In genomic region chr12:49327368-49327767, GRCh38 we compare ENCODE assay signal across 32 cellular contexts. TPM values are rescaled to one million over a fixed set of nuclear protein-coding genes. Genes with fewer than 3 reads are reported as not detected.
"Had no signal": no experiment of that assay in that cellular context is flagged by ENCODE, and none has a peak within 500 bp of the region (broad histone marks: within the 10 kb centered on the region; RNA-seq: fewer than 3 reads in every experiment).

No MANE protein-coding gene starts in this region.

- ATAC-seq: left colon; left lung; lower lobe of right lung; naive thymus-derived CD8-positive, alpha-beta T cell; sciatic nerve; stimulated activated effector memory CD8-positive, alpha-beta T cell treated with anti-CD3 and anti-CD28 coated beads, Interleukin-12 subunit alpha, Interleukin-12 subunit beta, amount 100 ng/mL, for 72 hours had no signal

- H3K79me2 ChIP-seq: parathyroid adenoma had no signal

- H3K9me3 Mint-ChIP-seq: immature natural killer cell; naive thymus-derived CD8-positive, alpha-beta T cell; nephron; neural progenitor cell; stimulated activated effector memory CD8-positive, alpha-beta T cell treated with anti-CD3 and anti-CD28 coated beads, Interleukin-12 subunit alpha, Interleukin-12 subunit beta, amount 100 ng/mL, for 72 hours; stimulated activated naive CD8-positive, alpha-beta T cell treated with anti-CD3 and anti-CD28 coated beads, Interleukin-15, Interleukin-2, amounts not matched to agents 100 ng/mL and 50 ng/mL, for 24 hours; type B pancreatic cell had no signal

- H3K27ac Mint-ChIP-seq: immature natural killer cell; naive thymus-derived CD8-positive, alpha-beta T cell; nephron; neural progenitor cell; stimulated activated effector memory CD8-positive, alpha-beta T cell treated with anti-CD3 and anti-CD28 coated beads, Interleukin-12 subunit alpha, Interleukin-12 subunit beta, amount 100 ng/mL, for 72 hours; stimulated activated naive CD8-positive, alpha-beta T cell treated with anti-CD3 and anti-CD28 coated beads, Interleukin-15, Interleukin-2, amounts not matched to agents 100 ng/mL and 50 ng/mL, for 24 hours; type B pancreatic cell had no signal

- H3K36me3 Mint-ChIP-seq: naive thymus-derived CD8-positive, alpha-beta T cell had no signal

- H3K4me1 ChIP-seq: parathyroid adenoma had no signal

- H3K9me3 ChIP-seq: left lung, lower lobe of right lung, neutrophil, right atrium auricular region, spleen, tibial nerve, vagina had no signal

- H3K9ac ChIP-seq: neural progenitor cell, parathyroid adenoma had no signal

- H3K4me3 Mint-ChIP-seq: immature natural killer cell; naive thymus-derived CD8-positive, alpha-beta T cell; neural progenitor cell; stimulated activated effector memory CD8-positive, alpha-beta T cell treated with anti-CD3 and anti-CD28 coated beads, Interleukin-12 subunit alpha, Interleukin-12 subunit beta, amount 100 ng/mL, for 72 hours; stimulated activated naive CD8-positive, alpha-beta T cell treated with anti-CD3 and anti-CD28 coated beads, Interleukin-15, Interleukin-2, amounts not matched to agents 100 ng/mL and 50 ng/mL, for 24 hours; type B pancreatic cell had no signal

- H2AFZ ChIP-seq: neural progenitor cell, parathyroid adenoma had no signal

- H3K27ac ChIP-seq: left lung, lower lobe of right lung, neural progenitor cell, neutrophil, parathyroid adenoma, right atrium auricular region, spleen, tibial nerve, vagina had no signal

- H3K4me2 ChIP-seq: neural progenitor cell had no signal

- DNase-seq: hypothalamus; immature natural killer cell; kidney; left colon; left lung; lower lobe of right lung; mammary epithelial cell; mesenchymal stem cell; naive thymus-derived CD8-positive, alpha-beta T cell; occipital lobe; small intestine; spleen; stimulated activated CD4-positive, alpha-beta T cell treated with anti-CD3 and anti-CD28 coated beads, Interleukin-4, amount 100 ng/mL, for 24 hours; stimulated activated naive CD4-positive, alpha-beta T cell had no signal

- H3K36me3 ChIP-seq: lower lobe of right lung, neural progenitor cell, right atrium auricular region, tibial nerve, vagina had no signal

- H3K4me3 ChIP-seq: left lung, lower lobe of right lung, neural progenitor cell, right atrium auricular region, spleen, tibial nerve, vagina had no signal

- H3K27me3 ChIP-seq: right atrium auricular region, vagina had no signal

- FAIRE-seq: islet of Langerhans, kidney, small intestine had no signal

RNA-seq across cellular contexts. Expression of gene C1QL4, which starts 9.6 kb away (rescaled TPM):
- total RNA-seq: left colon; left lung; liver; lower lobe of right lung; naive thymus-derived CD8-positive, alpha-beta T cell; osteocyte; posterior vena cava; right atrium auricular region; sciatic nerve; spleen; subcutaneous adipose tissue; tibial nerve; urinary bladder had no signal
- polyA plus RNA-seq: immature natural killer cell; liver; naive thymus-derived CD8-positive, alpha-beta T cell; spleen; urinary bladder had no signal

RNA-seq across cellular contexts. Expression of gene DNAJC22, which starts 19.3 kb away (rescaled TPM):
- total RNA-seq: naive thymus-derived CD8-positive, alpha-beta T cell; sciatic nerve; tibial nerve had no signal
- polyA plus RNA-seq: immature natural killer cell; naive thymus-derived CD8-positive, alpha-beta T cell had no signal

RNA-seq across cellular contexts. Expression of gene PRPH, which starts 32.4 kb away (rescaled TPM):
- total RNA-seq: liver; naive thymus-derived CD8-positive, alpha-beta T cell; occipital lobe; osteocyte; renal cortical epithelial cell had no signal
- polyA plus RNA-seq: immature natural killer cell; mammary epithelial cell; naive thymus-derived CD8-positive, alpha-beta T cell had no signal
